Comparison of ENCODE assay signal across 16 cellular contexts in the genomic region with DNA sequence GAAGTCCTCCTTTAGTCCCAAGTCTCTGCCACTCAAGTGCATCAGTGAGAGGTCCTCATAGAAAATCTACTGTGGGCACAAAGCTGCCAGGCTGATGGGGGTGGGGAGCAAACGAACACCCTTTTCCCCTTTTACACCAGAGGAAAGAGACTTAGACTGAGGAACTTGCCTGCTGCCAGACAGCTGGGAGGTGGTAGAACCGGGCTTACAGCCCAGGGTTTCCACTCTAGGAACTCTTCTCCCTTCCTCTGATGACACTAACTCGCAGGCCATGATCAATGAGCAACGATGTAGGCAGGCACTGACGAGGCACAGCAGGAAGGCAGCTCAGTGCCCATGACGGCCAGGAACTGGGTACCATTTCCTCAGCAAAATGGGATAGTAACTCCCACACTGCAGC. TPM values are rescaled to one million over a fixed set of nuclear protein-coding genes. Genes with fewer than 3 reads are reported as not detected.
DNase-seq lines count a peak whose midpoint lies in the region; ATAC-seq and TF ChIP-seq lines count a peak whose summit lies in the region.
"Had no signal": no experiment of that assay in that cellular context is flagged by ENCODE, and none has a peak within 500 bp of the region (broad histone marks: within the 10 kb centered on the region; RNA-seq: fewer than 3 reads in every experiment).

No MANE protein-coding gene starts in this region.

- H3K36me3 ChIP-seq in CD4-positive, CD25-positive, alpha-beta regulatory T cell (ENCODE audit: control insufficient read depth, insufficient read depth, low read length), result no peaks in the 10 kb centered on the region
- peaks cover 10 to 13% of the 10 kb centered on the region in 2 experiments for H3K36me3 ChIP-seq in mesenchymal stem cell (ENCODE audit: control insufficient read depth in 1 of 2, insufficient read depth in 2 of 2, low read depth in 1 of 2, low read length in 2 of 2)
- H3K36me3 ChIP-seq in sigmoid colon, result no peaks in the 10 kb centered on the region
- H3K36me3 ChIP-seq: prostate gland had no signal

- peak overlapping the region in 1 of 2 experiments; percentile 81 for H3K14ac ChIP-seq in mesenchymal stem cell (ENCODE audit: low read length in 2 of 2)

- ATAC-seq in CD4-positive, CD25-positive, alpha-beta regulatory T cell (ENCODE audit: low read depth in 2 of 2), result peak in 1 of 2 donors; percentile 3
- ATAC-seq in activated CD8-positive, alpha-beta T cell treated with anti-CD3 and anti-CD28 coated beads for 36 hours, result no peak

- no peak overlapping the region for H4K91ac ChIP-seq in mesenchymal stem cell (ENCODE audit: low read length)

- no peak overlapping the region for H2BK5ac ChIP-seq in mesenchymal stem cell (ENCODE audit: low read depth, low read length, poor library complexity, severe bottlenecking)

- no peak for TF ChIP-seq EP300 in sigmoid colon (IDR thresholded peaks at IDR 0.05)

- no peak overlapping the region for H4K8ac ChIP-seq in mesenchymal stem cell (ENCODE audit: low read length)

- H3K23ac ChIP-seq in mesenchymal stem cell (ENCODE audit: low read length in 2 of 2), result no peak overlapping the region

- no peak for TF ChIP-seq CTCF in activated CD8-positive, alpha-beta T cell treated with anti-CD3 and anti-CD28 coated beads for 36 hours (IDR thresholded peaks at IDR 0.05)
- no peak for TF ChIP-seq CTCF in sigmoid colon (IDR thresholded peaks at IDR 0.05)

- no peak overlapping the region for H3K4ac ChIP-seq in mesenchymal stem cell (ENCODE audit: low read depth in 1 of 2, low read length in 2 of 2)

- no peak overlapping the region for H2AK5ac ChIP-seq in mesenchymal stem cell (ENCODE audit: low read length, severe bottlenecking)

- H2BK15ac ChIP-seq in mesenchymal stem cell (ENCODE audit: low read depth, poor library complexity, severe bottlenecking), result peak overlapping the region; percentile 75

- WGBS in mesenchymal stem cell, result 78% methylated on average over 6 of the region's 6 CpGs
- 53 to 61% methylated on average over 6 of the region's 6 CpGs for WGBS in sigmoid colon, 2 donors

- H2BK12ac ChIP-seq in mesenchymal stem cell (ENCODE audit: low read length in 2 of 2), result peak overlapping the region; percentile 24 to 33

- H3K4me3 ChIP-seq in CD4-positive, CD25-positive, alpha-beta regulatory T cell (ENCODE audit: low read depth, low read length), result peak overlapping the region; percentile 37
- H3K4me3 ChIP-seq in mesenchymal stem cell (ENCODE audit: insufficient read depth in 1 of 2, low read depth in 1 of 2, low read length in 2 of 2), result no peak overlapping the region
- H3K4me3 ChIP-seq in sigmoid colon, result no peak overlapping the region
- H3K4me3 ChIP-seq: prostate gland, upper lobe of left lung had no signal

- peaks cover 19% of the 10 kb centered on the region for H3K36me3 Mint-ChIP-seq in T-helper 1 cell treated with Interleukin-12 subunit alpha and Interleukin-12 subunit beta and Interleukin-4 antibody, amounts not matched to agents 30 μg/mL and 1 μg/mL, for 36 hours (ENCODE audit: low read depth)
- no peaks in the 10 kb centered on the region for H3K36me3 Mint-ChIP-seq in CD4-positive, CD25-positive, alpha-beta regulatory T cell
- peaks cover 2% of the 10 kb centered on the region for H3K36me3 Mint-ChIP-seq in activated CD8-positive, alpha-beta T cell treated with anti-CD3 and anti-CD28 coated beads for 36 hours (ENCODE audit: low read depth)

- H3K79me1 ChIP-seq in mesenchymal stem cell (replicated peaks; ENCODE audit: low read length, poor library complexity, severe bottlenecking), result peaks cover 5% of the 10 kb centered on the region

- no peaks in the 10 kb centered on the region for H3K27me3 Mint-ChIP-seq in T-helper 1 cell treated with Interleukin-12 subunit alpha and Interleukin-12 subunit beta and Interleukin-4 antibody, amounts not matched to agents 30 μg/mL and 1 μg/mL, for 36 hours (ENCODE audit: low read depth)
- no peaks in the 10 kb centered on the region for H3K27me3 Mint-ChIP-seq in CD4-positive, CD25-positive, alpha-beta regulatory T cell
- no peaks in the 10 kb centered on the region for H3K27me3 Mint-ChIP-seq in activated CD8-positive, alpha-beta T cell treated with anti-CD3 and anti-CD28 coated beads for 36 hours

- H3K4me3 Mint-ChIP-seq in T-helper 1 cell treated with Interleukin-12 subunit alpha and Interleukin-12 subunit beta and Interleukin-4 antibody, amounts not matched to agents 30 μg/mL and 1 μg/mL, for 36 hours, result peak overlapping the region; percentile 26
- peak overlapping the region in 3 of 4 donors; percentile 47 to 80 (median 62) for H3K4me3 Mint-ChIP-seq in CD4-positive, CD25-positive, alpha-beta regulatory T cell
- H3K4me3 Mint-ChIP-seq in activated CD8-positive, alpha-beta T cell treated with anti-CD3 and anti-CD28 coated beads for 36 hours, result no peak overlapping the region

- H2AFZ ChIP-seq in mesenchymal stem cell (ENCODE audit: low read depth, low read length), result no peak overlapping the region

- no peaks in the 10 kb centered on the region for H3K27me3 ChIP-seq in CD4-positive, CD25-positive, alpha-beta regulatory T cell (ENCODE audit: control insufficient read depth, insufficient read depth, low read length)
- H3K27me3 ChIP-seq in mesenchymal stem cell (ENCODE audit: control insufficient read depth in 1 of 2, insufficient read depth in 1 of 2, low read length in 2 of 2) (no peaks in the 10 kb centered on the region), sigmoid colon (no peaks in the 10 kb centered on the region)
- H3K27me3 ChIP-seq: upper lobe of left lung had no signal

- no peak overlapping the region for H3K9ac ChIP-seq in mesenchymal stem cell (ENCODE audit: low read length)

- H3K4me2 ChIP-seq in mesenchymal stem cell (ENCODE audit: low read length, poor library complexity, severe bottlenecking), result no peak overlapping the region

- H3K4me1 ChIP-seq in CD4-positive, CD25-positive, alpha-beta regulatory T cell (ENCODE audit: control insufficient read depth, insufficient read depth, low read length, poor library complexity, severe bottlenecking), result peaks cover 50% of the 10 kb centered on the region
- peaks cover 18% of the 10 kb centered on the region for H3K4me1 ChIP-seq in mesenchymal stem cell (ENCODE audit: control insufficient read depth, insufficient read depth, low read depth, low read length)
- no peaks in the 10 kb centered on the region for H3K4me1 ChIP-seq in sigmoid colon
- H3K4me1 ChIP-seq: prostate gland had no signal

- CTCF ChIA-PET in activated CD8-positive, alpha-beta T cell treated with anti-CD3 and anti-CD28 coated beads for 36 hours (lab: Charles Lee), result interaction anchor here (0.8 to 5.7 kb wide), 8 partner anchors 10 to 149 kb away, joined by 3 to 29 read pairs (median 4); no protein-coding TSS in a partner anchor

- H2BK120ac ChIP-seq in mesenchymal stem cell (ENCODE audit: low read depth, low read length), result no peak overlapping the region

- H3K9me3 Mint-ChIP-seq in T-helper 1 cell treated with Interleukin-12 subunit alpha and Interleukin-12 subunit beta and Interleukin-4 antibody, amounts not matched to agents 30 μg/mL and 1 μg/mL, for 36 hours, result no peaks in the 10 kb centered on the region
- H3K9me3 Mint-ChIP-seq in CD4-positive, CD25-positive, alpha-beta regulatory T cell, result no peaks in the 10 kb centered on the region
- H3K9me3 Mint-ChIP-seq in activated CD8-positive, alpha-beta T cell treated with anti-CD3 and anti-CD28 coated beads for 36 hours, result no peaks in the 10 kb centered on the region

- peaks cover 75% of the 10 kb centered on the region for H3K4me1 Mint-ChIP-seq in T-helper 1 cell treated with Interleukin-12 subunit alpha and Interleukin-12 subunit beta and Interleukin-4 antibody, amounts not matched to agents 30 μg/mL and 1 μg/mL, for 36 hours (ENCODE audit: low read depth)
- peaks cover 26 to 81% (median 60%) of the 10 kb centered on the region in 4 donors for H3K4me1 Mint-ChIP-seq in CD4-positive, CD25-positive, alpha-beta regulatory T cell
- peaks cover 77% of the 10 kb centered on the region for H3K4me1 Mint-ChIP-seq in activated CD8-positive, alpha-beta T cell treated with anti-CD3 and anti-CD28 coated beads for 36 hours (ENCODE audit: low read depth)

- intact Hi-C loops in activated CD8-positive, alpha-beta T cell treated with anti-CD3 and anti-CD28 coated beads for 36 hours (cut with micrococcal nuclease), result no loop called here
- intact Hi-C loops in sigmoid colon (cut with DNase I), result no loop called here

- peak overlapping the region in 1 of 2 experiments; percentile 61 for H3K18ac ChIP-seq in mesenchymal stem cell (ENCODE audit: low read depth in 1 of 2, low read length in 2 of 2)

- DNase-seq in T-helper 1 cell (no peak), mesenchymal stem cell (no peak), AG20443 (ENCODE audit: low spot score) (no peak), sigmoid colon (no peak), activated gamma-delta T cell (lab: John Stamatoyannopoulos, UW) (no peak)
- DNase-seq in CD4-positive, CD25-positive, alpha-beta regulatory T cell, result no peak
- DNase-seq in activated CD8-positive, alpha-beta T cell treated with anti-CD3 and anti-CD28 coated beads for 36 hours, result no peak
- DNase-seq: NCI-H1092 treated with DMSO at 0.1 percent for 48 hours, NCI-H2171, NCI-H748 treated with DMSO at 0.1 percent for 48 hours had no signal

- peak overlapping the region; percentile 3 for H3K27ac ChIP-seq in CD4-positive, CD25-positive, alpha-beta regulatory T cell (ENCODE audit: insufficient read depth, low read length, poor library complexity, severe bottlenecking)
- H3K27ac ChIP-seq in mesenchymal stem cell (ENCODE audit: low read length, poor library complexity, severe bottlenecking), result no peak overlapping the region
- H3K27ac ChIP-seq in sigmoid colon, result no peak overlapping the region
- H3K27ac ChIP-seq: 22Rv1, C4-2B, HL-60, prostate gland had no signal

- POLR2A ChIA-PET in activated CD8-positive, alpha-beta T cell treated with anti-CD3 and anti-CD28 coated beads for 36 hours (lab: Charles Lee), result interaction anchor here (1.2 to 1.5 kb wide), 4 partner anchors 10 to 119 kb away, joined by 3 to 5 read pairs (median 4); partner anchors contain the start of gene PRXL2A

- H3K27ac Mint-ChIP-seq in T-helper 1 cell treated with Interleukin-12 subunit alpha and Interleukin-12 subunit beta and Interleukin-4 antibody, amounts not matched to agents 30 μg/mL and 1 μg/mL, for 36 hours, result peak overlapping the region; percentile 84
- H3K27ac Mint-ChIP-seq in CD4-positive, CD25-positive, alpha-beta regulatory T cell, result peak overlapping the region; percentile 93 to 99 (median 95)
- H3K27ac Mint-ChIP-seq in activated CD8-positive, alpha-beta T cell treated with anti-CD3 and anti-CD28 coated beads for 36 hours, result peak overlapping the region; percentile 75

- no peak for TF ChIP-seq POLR2A in sigmoid colon (IDR thresholded peaks at IDR 0.05)

- H3K9me3 ChIP-seq in CD4-positive, CD25-positive, alpha-beta regulatory T cell (ENCODE audit: control insufficient read depth in 2 of 2, low read length in 2 of 2), result no peaks in the 10 kb centered on the region
- H3K9me3 ChIP-seq in mesenchymal stem cell (ENCODE audit: control insufficient read depth, low read length) (no peaks in the 10 kb centered on the region), sigmoid colon (no peaks in the 10 kb centered on the region)
- H3K9me3 ChIP-seq: prostate gland, upper lobe of left lung had no signal

RNA-seq across cellular contexts. Expression of gene SH2D4B, which starts 11.0 kb away (rescaled TPM):
- 0.25 TPM for total RNA-seq in CD4-positive, CD25-positive, alpha-beta regulatory T cell
- not detected for polyA plus RNA-seq in CD4-positive, CD25-positive, alpha-beta regulatory T cell
- total RNA-seq in activated CD8-positive, alpha-beta T cell treated with anti-CD3 and anti-CD28 coated beads for 36 hours, result under 1 TPM; 0.11 to 0.20 TPM
- polyA plus RNA-seq in mesenchymal stem cell (2013, experiment 1 of 2), result not detected
- 0.01 TPM for polyA plus RNA-seq in mesenchymal stem cell (2013, experiment 2 of 2)
- under 1 TPM in 1 of 4 donors, not detected in 3; 0.33 TPM for total RNA-seq in sigmoid colon
- polyA plus RNA-seq in sigmoid colon, result under 1 TPM in 1 of 3 donors, not detected in 2; 0.06 TPM
